In the genomic region with DNA sequence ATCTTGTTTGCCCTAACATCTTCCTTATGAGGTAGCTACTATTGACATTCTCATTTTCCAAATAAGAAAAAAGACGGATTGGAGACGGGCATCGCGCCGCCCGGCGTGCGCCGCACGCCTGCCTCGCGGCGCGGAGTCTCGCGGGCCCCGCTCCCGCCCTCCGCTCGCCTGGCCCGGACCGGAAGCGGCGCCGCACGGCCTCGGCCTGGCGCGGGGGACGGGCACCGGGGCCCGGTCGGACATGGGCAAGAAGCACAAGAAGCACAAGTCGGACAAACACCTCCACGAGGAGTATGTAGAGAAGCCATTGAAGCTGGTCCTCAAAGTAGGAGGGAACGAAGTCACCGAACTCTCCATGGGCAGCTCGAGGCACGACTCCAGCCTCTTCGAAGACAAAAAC, we compare ENCODE assay signal across 6 cellular contexts.
"Had no signal": no experiment of that assay in that cellular context is flagged by ENCODE, and none has a peak within 500 bp of the region (broad histone marks: within the 10 kb centered on the region; RNA-seq: fewer than 3 reads in every experiment).

No MANE protein-coding gene starts in this region.

- H3K9ac ChIP-seq: GM23248 had no signal

- H3K4me3 Mint-ChIP-seq: H9 had no signal

- H3K27ac ChIP-seq: GM23248 had no signal

- H3K9me3 Mint-ChIP-seq: H9 had no signal

- ATAC-seq: K562 had no signal

- DNase-seq: GM23248, H9, HCEC 1CT, IMR-90, KG1 had no signal

- H3K4me3 ChIP-seq: GM23248, K562 had no signal

- H2AFZ ChIP-seq: GM23248 had no signal
